In genomic region chr2:74470742-74471141, GRCh38 we compare ENCODE assay signal across 6 cellular contexts. TPM values are rescaled to one million over a fixed set of nuclear protein-coding genes. Genes with fewer than 3 reads are reported as not detected.
DNase-seq lines count a peak whose midpoint lies in the region; ATAC-seq and TF ChIP-seq lines count a peak whose summit lies in the region.
"Not testable (repeated sequence)": the region's sequence is repeated elsewhere in the genome, so short reads cannot be mapped to it uniquely, and the experiment has no call there.

No MANE protein-coding gene starts in this region.

- not testable (repeated sequence) for H4K20me1 ChIP-seq in DND-41 (ENCODE audit: insufficient read depth, low read length)

- H3K9ac ChIP-seq in DND-41 (ENCODE audit: low read depth, low read length), result peak overlapping the region; percentile 94; the same call in 1 of the 2 replicates

- H3K9me3 Mint-ChIP-seq in activated T-helper 1 cell treated with anti-CD3 and anti-CD28 coated beads, Interleukin-12 subunit alpha, Interleukin-12 subunit beta, Interleukin-2, Interleukin-4 antibody, amounts not matched to agents 30 ng/mL and 10 ng/mL and 1 ng/mL, durations not matched to agents 14 hours and 24 hours and 36 hours; dendritic cell treated with granulocyte-macrophage colony-stimulating factor and Interleukin-4, amounts not matched to agents 40 ng/mL and 50 ng/mL, for 4 days; naive thymus-derived CD8-positive, alpha-beta T cell; stimulated activated naive CD8-positive, alpha-beta T cell treated with anti-CD3 and anti-CD28 coated beads, Interleukin-15, amount 100 ng/mL, for 72 hours: not testable (repeated sequence)

- H3K4me2 ChIP-seq in DND-41 (ENCODE audit: insufficient read depth, low read length), result peak overlapping the region; percentile 83; the same call in 1 of the 2 replicates

- peaks cover 29% of the 10 kb centered on the region for H3K79me2 ChIP-seq in DND-41 (ENCODE audit: insufficient read depth, low read length)

- peak overlapping the region; percentile 76 for H3K4me3 Mint-ChIP-seq in T-helper 17 cell
- peak overlapping the region; percentile 79 for H3K4me3 Mint-ChIP-seq in activated T-helper 1 cell treated with anti-CD3 and anti-CD28 coated beads, Interleukin-12 subunit alpha, Interleukin-12 subunit beta, Interleukin-2, Interleukin-4 antibody, amounts not matched to agents 30 ng/mL and 10 ng/mL and 1 ng/mL, durations not matched to agents 14 hours and 24 hours and 36 hours
- H3K4me3 Mint-ChIP-seq in dendritic cell treated with granulocyte-macrophage colony-stimulating factor and Interleukin-4, amounts not matched to agents 40 ng/mL and 50 ng/mL, for 4 days, result not testable (repeated sequence)
- H3K4me3 Mint-ChIP-seq in naive thymus-derived CD8-positive, alpha-beta T cell, result peak overlapping the region in 9 of 10 donors; percentile 36 to 73 (median 60)
- H3K4me3 Mint-ChIP-seq in stimulated activated naive CD8-positive, alpha-beta T cell treated with anti-CD3 and anti-CD28 coated beads, Interleukin-15, amount 100 ng/mL, for 72 hours, result peak overlapping the region; percentile 7 to 80

- H3K27me3 Mint-ChIP-seq in T-helper 17 cell; activated T-helper 1 cell treated with anti-CD3 and anti-CD28 coated beads, Interleukin-12 subunit alpha, Interleukin-12 subunit beta, Interleukin-2, Interleukin-4 antibody, amounts not matched to agents 30 ng/mL and 10 ng/mL and 1 ng/mL, durations not matched to agents 14 hours and 24 hours and 36 hours (ENCODE audit: insufficient read depth); dendritic cell treated with granulocyte-macrophage colony-stimulating factor and Interleukin-4, amounts not matched to agents 40 ng/mL and 50 ng/mL, for 4 days; naive thymus-derived CD8-positive, alpha-beta T cell; stimulated activated naive CD8-positive, alpha-beta T cell treated with anti-CD3 and anti-CD28 coated beads, Interleukin-15, amount 100 ng/mL, for 72 hours: not testable (repeated sequence)

- not testable (repeated sequence) for TF ChIP-seq CTCF in DND-41 (IDR thresholded peaks at IDR 0.05; ENCODE audit: borderline replicate concordance, extremely low read depth, low read length, poor library complexity, severe bottlenecking)

- H3K4me3 ChIP-seq in DND-41 (ENCODE audit: low read depth in 1 of 2, low read length in 2 of 2), result not testable (repeated sequence)

- H3K4me1 ChIP-seq in DND-41 (ENCODE audit: insufficient read depth, low read length), result peaks cover 44% of the 10 kb centered on the region

- POLR2A ChIA-PET in naive thymus-derived CD8-positive, alpha-beta T cell (lab: Charles Lee), result interaction anchor here (0.6 to 5.8 kb wide), 5 partner anchors 11 to 80 kb away, joined by 3 to 172 read pairs (median 4); partner anchors contain the start of genes CCDC142, INO80B, TTC31 and WBP1

- not testable (repeated sequence) for H3K27me3 ChIP-seq in DND-41 (ENCODE audit: insufficient read depth, low read length, poor library complexity)

- H3K9me3 ChIP-seq in DND-41 (ENCODE audit: insufficient read depth, low read length, severe bottlenecking); T-helper 17 cell (ENCODE audit: control insufficient read depth, low read length, poor library complexity, severe bottlenecking): not testable (repeated sequence)

- H3K36me3 Mint-ChIP-seq in T-helper 17 cell (ENCODE audit: low read depth), result not testable (repeated sequence)
- peaks cover 28% of the 10 kb centered on the region for H3K36me3 Mint-ChIP-seq in activated T-helper 1 cell treated with anti-CD3 and anti-CD28 coated beads, Interleukin-12 subunit alpha, Interleukin-12 subunit beta, Interleukin-2, Interleukin-4 antibody, amounts not matched to agents 30 ng/mL and 10 ng/mL and 1 ng/mL, durations not matched to agents 14 hours and 24 hours and 36 hours (ENCODE audit: low read depth)
- H3K36me3 Mint-ChIP-seq in dendritic cell treated with granulocyte-macrophage colony-stimulating factor and Interleukin-4, amounts not matched to agents 40 ng/mL and 50 ng/mL, for 4 days (ENCODE audit: low read depth), result peaks cover 41% of the 10 kb centered on the region
- peaks cover 0 to 13% (median 10%) of the 10 kb centered on the region in 3 donors for H3K36me3 Mint-ChIP-seq in naive thymus-derived CD8-positive, alpha-beta T cell

- peaks cover 31% of the 10 kb centered on the region for H3K36me3 ChIP-seq in DND-41 (ENCODE audit: insufficient read depth, low read length)

- not testable (repeated sequence) for H2AFZ ChIP-seq in DND-41 (ENCODE audit: low read depth, low read length)

- not testable (repeated sequence) for DNase-seq in DND-41; T-helper 17 cell; activated T-helper 1 cell treated with anti-CD3 and anti-CD28 coated beads, Interleukin-12 subunit alpha, Interleukin-12 subunit beta, Interleukin-2, Interleukin-4 antibody, amounts not matched to agents 30 ng/mL and 10 ng/mL and 1 ng/mL, durations not matched to agents 14 hours and 24 hours and 36 hours (ENCODE audit: low spot score); naive thymus-derived CD8-positive, alpha-beta T cell; stimulated activated naive CD8-positive, alpha-beta T cell treated with anti-CD3 and anti-CD28 coated beads, Interleukin-15, amount 100 ng/mL, for 72 hours

- peak overlapping the region; percentile 89 for H3K27ac Mint-ChIP-seq in T-helper 17 cell
- peak overlapping the region; percentile 83 for H3K27ac Mint-ChIP-seq in activated T-helper 1 cell treated with anti-CD3 and anti-CD28 coated beads, Interleukin-12 subunit alpha, Interleukin-12 subunit beta, Interleukin-2, Interleukin-4 antibody, amounts not matched to agents 30 ng/mL and 10 ng/mL and 1 ng/mL, durations not matched to agents 14 hours and 24 hours and 36 hours
- peak overlapping the region; percentile 97 for H3K27ac Mint-ChIP-seq in dendritic cell treated with granulocyte-macrophage colony-stimulating factor and Interleukin-4, amounts not matched to agents 40 ng/mL and 50 ng/mL, for 4 days
- H3K27ac Mint-ChIP-seq in naive thymus-derived CD8-positive, alpha-beta T cell, result peak overlapping the region in 9 of 10 donors; percentile 67 to 90 (median 83)
- peak overlapping the region in 1 of 2 donors; percentile 28 for H3K27ac Mint-ChIP-seq in stimulated activated naive CD8-positive, alpha-beta T cell treated with anti-CD3 and anti-CD28 coated beads, Interleukin-15, amount 100 ng/mL, for 72 hours

- intact Hi-C loops in activated T-helper 1 cell treated with anti-CD3 and anti-CD28 coated beads, Interleukin-12 subunit alpha, Interleukin-12 subunit beta, Interleukin-2, Interleukin-4 antibody, amounts not matched to agents 30 ng/mL and 10 ng/mL and 1 ng/mL, durations not matched to agents 14 hours and 24 hours and 36 hours (cut with micrococcal nuclease); dendritic cell treated with granulocyte-macrophage colony-stimulating factor and Interleukin-4, amounts not matched to agents 40 ng/mL and 50 ng/mL, for 4 days (cut with micrococcal nuclease): not testable (repeated sequence)

- not testable (repeated sequence) for H3K27ac ChIP-seq in DND-41 (ENCODE audit: low read length)

- peaks cover 20% of the 10 kb centered on the region for H3K4me1 Mint-ChIP-seq in T-helper 17 cell
- peaks cover 26% of the 10 kb centered on the region for H3K4me1 Mint-ChIP-seq in activated T-helper 1 cell treated with anti-CD3 and anti-CD28 coated beads, Interleukin-12 subunit alpha, Interleukin-12 subunit beta, Interleukin-2, Interleukin-4 antibody, amounts not matched to agents 30 ng/mL and 10 ng/mL and 1 ng/mL, durations not matched to agents 14 hours and 24 hours and 36 hours (ENCODE audit: low read depth)
- peaks cover 29% of the 10 kb centered on the region for H3K4me1 Mint-ChIP-seq in dendritic cell treated with granulocyte-macrophage colony-stimulating factor and Interleukin-4, amounts not matched to agents 40 ng/mL and 50 ng/mL, for 4 days (ENCODE audit: low read depth)
- peaks cover 16 to 40% (median 31%) of the 10 kb centered on the region in 4 donors for H3K4me1 Mint-ChIP-seq in naive thymus-derived CD8-positive, alpha-beta T cell
- H3K4me1 Mint-ChIP-seq in stimulated activated naive CD8-positive, alpha-beta T cell treated with anti-CD3 and anti-CD28 coated beads, Interleukin-15, amount 100 ng/mL, for 72 hours, result peaks cover 42% of the 10 kb centered on the region

- not testable (repeated sequence) for ATAC-seq in DND-41 (ENCODE audit: insufficient read depth, low read depth); T-helper 17 cell; naive thymus-derived CD8-positive, alpha-beta T cell; stimulated activated naive CD8-positive, alpha-beta T cell treated with anti-CD3 and anti-CD28 coated beads, Interleukin-15, amount 100 ng/mL, for 72 hours

RNA-seq across cellular contexts. Expression of gene MRPL53, which starts 1.7 kb away (rescaled TPM):
- total RNA-seq in T-helper 17 cell, result 10 to 100 TPM; 31.4 to 67.9 TPM
- total RNA-seq in activated T-helper 1 cell treated with anti-CD3 and anti-CD28 coated beads, Interleukin-12 subunit alpha, Interleukin-12 subunit beta, Interleukin-2, Interleukin-4 antibody, amounts not matched to agents 30 ng/mL and 10 ng/mL and 1 ng/mL, durations not matched to agents 14 hours and 24 hours and 36 hours, result 118 and 124 TPM in 2 replicates
- total RNA-seq in naive thymus-derived CD8-positive, alpha-beta T cell, result 10 to 100 TPM; 72.0 to 81.4 TPM
- polyA plus RNA-seq in naive thymus-derived CD8-positive, alpha-beta T cell, result 100 to 1,000 TPM; 148 to 171 (median 154) TPM

RNA-seq across cellular contexts. Expression of gene MOGS, which starts 5.6 kb away (rescaled TPM):
- total RNA-seq in T-helper 17 cell, result 10 to 100 TPM; 66.2 to 68.9 TPM
- total RNA-seq in activated T-helper 1 cell treated with anti-CD3 and anti-CD28 coated beads, Interleukin-12 subunit alpha, Interleukin-12 subunit beta, Interleukin-2, Interleukin-4 antibody, amounts not matched to agents 30 ng/mL and 10 ng/mL and 1 ng/mL, durations not matched to agents 14 hours and 24 hours and 36 hours, result 87.7 and 88.6 TPM in 2 replicates
- total RNA-seq in naive thymus-derived CD8-positive, alpha-beta T cell, result 10 to 100 TPM; 77.0 to 78.6 TPM
- polyA plus RNA-seq in naive thymus-derived CD8-positive, alpha-beta T cell, result 10 to 100 TPM; 25.6 to 31.8 (median 29.8) TPM

RNA-seq across cellular contexts. Expression of gene CCDC142, which starts 12.1 kb away (rescaled TPM):
- total RNA-seq in T-helper 17 cell, result 10 to 100 TPM; 13.7 to 14.7 TPM
- total RNA-seq in activated T-helper 1 cell treated with anti-CD3 and anti-CD28 coated beads, Interleukin-12 subunit alpha, Interleukin-12 subunit beta, Interleukin-2, Interleukin-4 antibody, amounts not matched to agents 30 ng/mL and 10 ng/mL and 1 ng/mL, durations not matched to agents 14 hours and 24 hours and 36 hours, result 30.4 and 36.3 TPM in 2 replicates
- total RNA-seq in naive thymus-derived CD8-positive, alpha-beta T cell, result 10 to 100 TPM; 61.4 to 67.4 TPM
- polyA plus RNA-seq in naive thymus-derived CD8-positive, alpha-beta T cell, result 10 to 100 TPM in 2 of 3 donors, 1 to 10 TPM in 1; 7.8 to 15.5 (median 14.6) TPM

RNA-seq across cellular contexts. Expression of gene TTC31, which starts 12.1 kb away (rescaled TPM):
- total RNA-seq in T-helper 17 cell, result 10 to 100 TPM; 32.3 to 36.6 TPM
- 30.2 and 32.2 TPM in 2 replicates for total RNA-seq in activated T-helper 1 cell treated with anti-CD3 and anti-CD28 coated beads, Interleukin-12 subunit alpha, Interleukin-12 subunit beta, Interleukin-2, Interleukin-4 antibody, amounts not matched to agents 30 ng/mL and 10 ng/mL and 1 ng/mL, durations not matched to agents 14 hours and 24 hours and 36 hours
- total RNA-seq in naive thymus-derived CD8-positive, alpha-beta T cell, result 10 to 100 TPM; 43.8 to 52.1 TPM
- 10 to 100 TPM; 18.9 to 21.1 (median 21.1) TPM for polyA plus RNA-seq in naive thymus-derived CD8-positive, alpha-beta T cell

RNA-seq across cellular contexts. Expression of gene WBP1, which starts 12.5 kb away (rescaled TPM):
- total RNA-seq in T-helper 17 cell, result 10 to 100 TPM; 61.7 to 64.2 TPM
- total RNA-seq in activated T-helper 1 cell treated with anti-CD3 and anti-CD28 coated beads, Interleukin-12 subunit alpha, Interleukin-12 subunit beta, Interleukin-2, Interleukin-4 antibody, amounts not matched to agents 30 ng/mL and 10 ng/mL and 1 ng/mL, durations not matched to agents 14 hours and 24 hours and 36 hours, result 32.6 and 35.3 TPM in 2 replicates
- 100 to 1,000 TPM; 121 to 122 TPM for total RNA-seq in naive thymus-derived CD8-positive, alpha-beta T cell
- polyA plus RNA-seq in naive thymus-derived CD8-positive, alpha-beta T cell, result 10 to 100 TPM; 32.4 to 38.3 (median 34.2) TPM
